11 cellular contexts compared by ENCODE assay signal in the genomic region with DNA sequence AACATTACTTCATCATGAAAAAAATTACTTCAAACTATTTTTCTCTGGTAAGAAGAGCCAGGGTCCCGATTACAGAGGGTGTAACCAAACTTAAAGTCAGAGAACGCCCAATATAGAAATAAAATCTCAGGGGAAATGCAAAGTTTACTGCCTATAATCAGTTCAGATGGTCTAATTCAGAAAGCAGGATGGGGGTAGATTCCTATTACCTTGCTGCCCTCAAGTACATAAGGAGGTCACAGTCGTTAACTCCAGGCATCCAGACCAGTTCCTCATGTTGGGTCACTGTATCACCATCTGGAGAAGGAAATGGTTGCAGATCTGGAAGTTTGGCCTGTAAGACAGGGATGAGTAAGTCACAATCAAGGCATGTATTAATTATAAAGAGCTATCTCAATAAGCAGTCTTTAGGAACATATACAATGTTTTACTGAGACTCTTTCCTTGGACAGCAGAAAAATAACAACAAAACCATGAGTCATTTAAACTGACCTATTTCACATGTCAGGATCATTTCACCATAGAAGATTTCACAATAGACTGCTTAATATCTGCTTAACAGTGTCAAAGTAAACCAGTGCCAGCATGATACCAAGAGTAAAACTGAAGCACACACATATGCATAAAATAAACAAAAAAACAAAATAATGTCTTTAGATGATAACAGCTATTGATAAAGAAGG.
DNase-seq lines count a peak whose midpoint lies in the region; ATAC-seq and TF ChIP-seq lines count a peak whose summit lies in the region.
"Had no signal": no experiment of that assay in that cellular context is flagged by ENCODE, and none has a peak within 500 bp of the region (broad histone marks: within the 10 kb centered on the region; RNA-seq: fewer than 3 reads in every experiment).

No MANE protein-coding gene starts in this region.

- 56% methylated on average over 3 of the region's 3 CpGs for WGBS in right lobe of liver (ENCODE audit: insufficient coverage, low coverage, low lambda C conversion rate, missing lambda C conversion rate)
- WGBS in SK-N-SH (ENCODE audit: low lambda C conversion rate), result 89% methylated on average over 3 of the region's 3 CpGs

- POLR2A ChIA-PET in SK-N-SH (lab: Yijun Ruan, JAX), result no interaction called here

- intact Hi-C loops in breast epithelium (cut with DNase I; ENCODE audit: low total_unique reads), result no loop called here
- intact Hi-C loops in right lobe of liver (cut with DNase I), result no loop called here

- TF ChIP-seq CTCF in breast epithelium (IDR thresholded peaks at IDR 0.05) (no peak), right lobe of liver (IDR thresholded peaks at IDR 0.05) (no peak), SK-N-SH (IDR thresholded peaks at IDR 0.05) (no peak)

- no peak for TF ChIP-seq EP300 in SK-N-SH (IDR thresholded peaks at IDR 0.05; ENCODE audit: borderline replicate concordance in 1 of 2, low read depth in 1 of 2, low read length in 1 of 2)

- no peak overlapping the region for H3K9ac ChIP-seq in SK-N-SH

- H3K36me3 ChIP-seq in ACC112 (ENCODE audit: insufficient read depth, low read length) (peaks cover 4% of the 10 kb centered on the region; the same call in 1 of the 2 replicates), breast epithelium (no peaks in the 10 kb centered on the region), right lobe of liver (peaks cover 0 to 23% (median 3%) of the 10 kb centered on the region in 4 donors), SK-N-SH (replicated peaks in 1 of 2; ENCODE audit: control insufficient read depth in 1 of 2, insufficient read depth in 2 of 2, low read length in 1 of 2) (peaks cover 10% of the 10 kb centered on the region in 2 experiments)

- H3K27ac ChIP-seq in ACC112 (ENCODE audit: low read depth, low read length) (peak overlapping the region; percentile 48; the same call in 1 of the 2 replicates), breast epithelium (peak overlapping the region; percentile 73 to 76), right lobe of liver (peak overlapping the region in 2 of 3 donors; percentile 42 to 56), SK-N-SH (ENCODE audit: low read depth in 2 of 2, low read length in 1 of 2) (no peak overlapping the region)

- no peak overlapping the region for H3K4me2 ChIP-seq in SK-N-SH

- H3K9me2 ChIP-seq in SK-N-SH, result no peaks in the 10 kb centered on the region

- H3K4me1 ChIP-seq in ACC112 (ENCODE audit: control insufficient read depth, insufficient read depth, low read length, unreplicated experiment), result peaks cover 20% of the 10 kb centered on the region
- H3K4me1 ChIP-seq in breast epithelium, result peaks cover 0 to 3% of the 10 kb centered on the region in 2 donors
- H3K4me1 ChIP-seq in right lobe of liver, result peaks cover 0 to 14% (median 6%) of the 10 kb centered on the region in 4 donors
- peaks cover 0 to 4% of the 10 kb centered on the region in 2 experiments; a peak in 1 of 4 replicates for H3K4me1 ChIP-seq in SK-N-SH (ENCODE audit: control insufficient read depth in 1 of 2, insufficient read depth in 2 of 2, low read depth in 1 of 2, low read length in 1 of 2)

- H4K20me1 ChIP-seq in SK-N-SH (ENCODE audit: insufficient read depth), result no peaks in the 10 kb centered on the region

- H3K9me3 ChIP-seq in breast epithelium, result no peaks in the 10 kb centered on the region
- H3K9me3 ChIP-seq in right lobe of liver, result no peaks in the 10 kb centered on the region
- H3K9me3 ChIP-seq in SK-N-SH, result no peaks in the 10 kb centered on the region

- DNase-seq in HPDE6-E6E7 (ENCODE audit: extremely low spot score), result peak; percentile 36
- DNase-seq in breast epithelium (ENCODE audit: low spot score in 2 of 2), result no peak
- no peak for DNase-seq in right lobe of liver
- no peak for DNase-seq in SK-N-SH
- no peak for DNase-seq in DMS79 treated with DMSO at 0.1 percent for 48 hours (lab: John Stamatoyannopoulos, UW)
- DNase-seq in NCI-H1694 (lab: John Stamatoyannopoulos, UW), result no peak
- DNase-seq: activated CD8-positive, alpha-beta memory T cell treated with anti-CD3 and anti-CD28 coated beads, Interleukin-2, amount 10 ng/mL, durations not matched to agents 7 days and 5 days; hippocampal formation; NCI-H2171 had no signal

- CTCF ChIA-PET in SK-N-SH (lab: Yijun Ruan, JAX), result no interaction called here

- no peak for TF ChIP-seq RAD21 in SK-N-SH (IDR thresholded peaks at IDR 0.05; ENCODE audit: low read length)

- TF ChIP-seq POLR2A in breast epithelium (IDR thresholded peaks at IDR 0.05) (no peak), right lobe of liver (IDR thresholded peaks at IDR 0.05) (no peak)

- ATAC-seq in right lobe of liver (peak; percentile 80 to 92 (median 92)), HG03025 (IDR thresholded peaks at IDR 0.05; ENCODE audit: low FRiP score, unreplicated experiment) (no peak)

- H3K4me3 ChIP-seq in ACC112 (ENCODE audit: low read depth, low read length), result no peak overlapping the region
- H3K4me3 ChIP-seq in breast epithelium, result no peak overlapping the region
- no peak overlapping the region for H3K4me3 ChIP-seq in right lobe of liver
- H3K4me3 ChIP-seq in SK-N-SH (ENCODE audit: low read depth in 2 of 2, low read length in 1 of 2), result no peak overlapping the region

- no peaks in the 10 kb centered on the region for H3K27me3 ChIP-seq in ACC112 (ENCODE audit: insufficient read depth, low read length)
- no peaks in the 10 kb centered on the region for H3K27me3 ChIP-seq in breast epithelium
- H3K27me3 ChIP-seq in right lobe of liver, result no peaks in the 10 kb centered on the region
- H3K27me3 ChIP-seq in SK-N-SH (ENCODE audit: insufficient read depth), result no peaks in the 10 kb centered on the region

- H3K79me2 ChIP-seq in ACC112 (ENCODE audit: control insufficient read depth, insufficient read depth, low read length, unreplicated experiment) (no peaks in the 10 kb centered on the region), SK-N-SH (ENCODE audit: insufficient read depth) (no peaks in the 10 kb centered on the region)

- H2AFZ ChIP-seq in ACC112 (ENCODE audit: low read length, unreplicated experiment) (no peak overlapping the region), SK-N-SH (ENCODE audit: low read depth) (no peak overlapping the region)

- H3F3A ChIP-seq in SK-N-SH (replicated peaks; ENCODE audit: insufficient read depth), result peaks cover 2% of the 10 kb centered on the region

TF ChIP-seq in SK-N-SH, 30 proteins besides CTCF, POLR2A, EP300 and RAD21 (continues in another document):
- TF ChIP-seq FOSL2 (IDR thresholded peaks at IDR 0.05; ENCODE audit: borderline replicate concordance, low read depth) (no peak), SIN3A (IDR thresholded peaks at IDR 0.05; ENCODE audit: borderline replicate concordance, low read depth, low read length) (no peak), GABPA (IDR thresholded peaks at IDR 0.05; ENCODE audit: low read depth) (no peak), MAX (IDR thresholded peaks at IDR 0.05; ENCODE audit: low read depth) (no peak), NFIC (IDR thresholded peaks at IDR 0.05; ENCODE audit: borderline replicate concordance) (no peak), MXI1 (IDR thresholded peaks at IDR 0.05; ENCODE audit: low read depth, low read length) (no peak), TAF1 (IDR thresholded peaks at IDR 0.05; ENCODE audit: borderline replicate concordance, low read depth, low read length) (no peak), ELF1 (IDR thresholded peaks at IDR 0.05) (no peak), NRF1 (IDR thresholded peaks at IDR 0.05; ENCODE audit: low read depth, low read length) (no peak), YY1 (IDR thresholded peaks at IDR 0.05; ENCODE audit: low read depth) (no peak), JUND (IDR thresholded peaks at IDR 0.05) (no peak), USF1 (IDR thresholded peaks at IDR 0.05; ENCODE audit: borderline replicate concordance, low read depth) (no peak)
- TF ChIP-seq, protein P1, sequence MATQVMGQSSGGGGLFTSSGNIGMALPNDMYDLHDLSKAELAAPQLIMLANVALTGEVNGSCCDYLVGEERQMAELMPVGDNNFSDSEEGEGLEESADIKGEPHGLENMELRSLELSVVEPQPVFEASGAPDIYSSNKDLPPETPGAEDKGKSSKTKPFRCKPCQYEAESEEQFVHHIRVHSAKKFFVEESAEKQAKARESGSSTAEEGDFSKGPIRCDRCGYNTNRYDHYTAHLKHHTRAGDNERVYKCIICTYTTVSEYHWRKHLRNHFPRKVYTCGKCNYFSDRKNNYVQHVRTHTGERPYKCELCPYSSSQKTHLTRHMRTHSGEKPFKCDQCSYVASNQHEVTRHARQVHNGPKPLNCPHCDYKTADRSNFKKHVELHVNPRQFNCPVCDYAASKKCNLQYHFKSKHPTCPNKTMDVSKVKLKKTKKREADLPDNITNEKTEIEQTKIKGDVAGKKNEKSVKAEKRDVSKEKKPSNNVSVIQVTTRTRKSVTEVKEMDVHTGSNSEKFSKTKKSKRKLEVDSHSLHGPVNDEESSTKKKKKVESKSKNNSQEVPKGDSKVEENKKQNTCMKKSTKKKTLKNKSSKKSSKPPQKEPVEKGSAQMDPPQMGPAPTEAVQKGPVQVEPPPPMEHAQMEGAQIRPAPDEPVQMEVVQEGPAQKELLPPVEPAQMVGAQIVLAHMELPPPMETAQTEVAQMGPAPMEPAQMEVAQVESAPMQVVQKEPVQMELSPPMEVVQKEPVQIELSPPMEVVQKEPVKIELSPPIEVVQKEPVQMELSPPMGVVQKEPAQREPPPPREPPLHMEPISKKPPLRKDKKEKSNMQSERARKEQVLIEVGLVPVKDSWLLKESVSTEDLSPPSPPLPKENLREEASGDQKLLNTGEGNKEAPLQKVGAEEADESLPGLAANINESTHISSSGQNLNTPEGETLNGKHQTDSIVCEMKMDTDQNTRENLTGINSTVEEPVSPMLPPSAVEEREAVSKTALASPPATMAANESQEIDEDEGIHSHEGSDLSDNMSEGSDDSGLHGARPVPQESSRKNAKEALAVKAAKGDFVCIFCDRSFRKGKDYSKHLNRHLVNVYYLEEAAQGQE (IDR thresholded peaks at IDR 0.05; ENCODE audit: low read depth, low read length), result no peak

Comparison
In these comparisons a context has a peak if more than half of its experiments do, and no peak if none do; other contexts are left out.
1. H3K27ac ChIP-seq: peak in ACC112 (single experiment), breast epithelium (2 of 2) and right lobe of liver (2 of 3); none in SK-N-SH (0 of 2).